8 cellular contexts compared by ENCODE assay signal in genomic region chr12:79691299-79692248, GRCh38. TPM values are rescaled to one million over a fixed set of nuclear protein-coding genes. Genes with fewer than 3 reads are reported as not detected.
DNase-seq lines count a peak whose midpoint lies in the region; ATAC-seq, FAIRE-seq and TF ChIP-seq lines count a peak whose summit lies in the region.

No MANE protein-coding gene starts in this region.

- peak overlapping the region; percentile 94 for H3K9ac ChIP-seq in keratinocyte (ENCODE audit: control insufficient read depth, extremely low read depth, insufficient read depth, low read length)

- peak overlapping the region; percentile 91 for H3K4me2 ChIP-seq in keratinocyte (ENCODE audit: control insufficient read depth, extremely low read depth, insufficient read depth, low read depth, low read length)

- dilution Hi-C loops in keratinocyte (cut with MboI; ENCODE audit: extremely low pct_ligation_motif_present, low sequenced_read_pairs) = no loop called here

- H3K27me3 ChIP-seq in keratinocyte (ENCODE audit: control insufficient read depth, extremely low read depth, insufficient read depth, low read length) = no peaks in the 10 kb centered on the region

- no peak overlapping the region for H2AFZ ChIP-seq in keratinocyte (ENCODE audit: control insufficient read depth, low read length)

- TF ChIP-seq CTCF in keratinocyte (optimal IDR thresholded peaks at IDR 0.05 in 1 of 3, IDR thresholded peaks at IDR 0.05 in 1 of 3, conservative IDR thresholded peaks at IDR 0.05 in 1 of 3; ENCODE audit: extremely low read depth in 1 of 3, insufficient read depth in 2 of 3, low read length in 3 of 3) = no peak

- peaks cover 0 to 2% of the 10 kb centered on the region in 2 experiments for H3K36me3 ChIP-seq in keratinocyte (ENCODE audit: control insufficient read depth in 2 of 2, extremely low read depth in 1 of 2, insufficient read depth in 2 of 2, low read length in 2 of 2)

- peak; percentile 65 for DNase-seq in NCI-H2107 treated with DMSO at 0.1 percent for 48 hours (lab: John Stamatoyannopoulos, UW; ENCODE audit: unreplicated experiment)
- no peak for DNase-seq in NCI-H2107 (lab: John Stamatoyannopoulos, UW)
- peak; percentile 71 for DNase-seq in NCI-H2171 (lab: John Stamatoyannopoulos, UW)
- peak; percentile 54 for DNase-seq in brain pericyte (ENCODE audit: low read depth, low spot score)
- no peak for DNase-seq in keratinocyte (ENCODE audit: low read depth, low spot score)
- DNase-seq in smooth muscle cell of the brain vasculature (ENCODE audit: low read depth, low spot score) = peak; percentile 61
- DNase-seq in NCI-H446 treated with DMSO at 0.1 percent for 48 hours (lab: John Stamatoyannopoulos, UW) = no peak

- no peaks in the 10 kb centered on the region for H4K20me1 ChIP-seq in keratinocyte (ENCODE audit: control insufficient read depth, extremely low read depth, insufficient read depth, low read length)

- peak overlapping the region; percentile 99 for H3K27ac ChIP-seq in keratinocyte (ENCODE audit: control insufficient read depth, insufficient read depth, low read length)

- peaks cover 25% of the 10 kb centered on the region for H3K4me1 ChIP-seq in keratinocyte (ENCODE audit: control insufficient read depth, extremely low read depth, insufficient read depth, low read length)

- no peaks in the 10 kb centered on the region for H3K9me1 ChIP-seq in keratinocyte (ENCODE audit: control insufficient read depth, extremely low read depth, insufficient read depth, low read length)

- no peaks in the 10 kb centered on the region for H3K9me3 ChIP-seq in keratinocyte (ENCODE audit: control insufficient read depth, low read depth, low read length)

- peak; percentile 85 for FAIRE-seq in keratinocyte (lab: Jason Lieb, UNC)

- peak overlapping the region; percentile 66 to 92 (median 69) for H3K4me3 ChIP-seq in keratinocyte (ENCODE audit: control insufficient read depth in 2 of 3, extremely low read depth in 1 of 3, insufficient read depth in 2 of 3, low read depth in 1 of 3, low read length in 3 of 3)

- peaks cover 37% of the 10 kb centered on the region for H3K79me2 ChIP-seq in keratinocyte (ENCODE audit: control insufficient read depth, insufficient read depth, low read length)

- no peak for ATAC-seq in HG03108 (IDR thresholded peaks at IDR 0.05; ENCODE audit: unreplicated experiment)

RNA-seq across cellular contexts. Expression of gene PAWR, which starts 0.8 kb away (rescaled TPM):
- 16.3 to 41.1 TPM (median 23.4 TPM) in 3 replicates for polyA plus RNA-seq in keratinocyte
- 437 TPM for polyA plus RNA-seq in keratinocyte (2011; ENCODE audit: low read depth)
- 12.6 and 20.6 TPM in 2 replicates for polyA plus RNA-seq in keratinocyte (2011; cell fraction: cytosol; rRNA removed)
- polyA plus RNA-seq in keratinocyte (2011; cell fraction: nucleus; rRNA removed) = 44.6 and 61.7 TPM in 2 replicates
- 35.6 and 56.4 TPM in 2 replicates for polyA plus RNA-seq in keratinocyte (2012; ENCODE audit: low replicate concordance)
- polyA minus RNA-seq in keratinocyte = 4.4 to 26.8 TPM (median 10.9 TPM) in 3 replicates
- polyA minus RNA-seq in keratinocyte (2011; cell fraction: cytosol; rRNA and poly(A)+ RNA removed) = 44.3 TPM
- polyA minus RNA-seq in keratinocyte (2011; cell fraction: nucleus; rRNA and poly(A)+ RNA removed) = 36.2 and 73.8 TPM in 2 replicates

Comparison
In these comparisons a context has a peak if more than half of its experiments do, and no peak if none do; other contexts are left out.
1. DNase-seq: peak in NCI-H2107 treated with DMSO at 0.1 percent for 48 hours (single experiment), NCI-H2171 (single experiment), brain pericyte (single experiment) and smooth muscle cell of the brain vasculature (single experiment); none in NCI-H2107 (single experiment), keratinocyte (single experiment) and NCI-H446 treated with DMSO at 0.1 percent for 48 hours (single experiment).